ENCODE assay signal across 30 cellular contexts in genomic region chr4:34293459-34293858, GRCh38.
DNase-seq lines count a peak whose midpoint lies in the region; ATAC-seq, FAIRE-seq and TF ChIP-seq lines count a peak whose summit lies in the region.
"Had no signal": no experiment of that assay in that cellular context is flagged by ENCODE, and none has a peak within 500 bp of the region (broad histone marks: within the 10 kb centered on the region; RNA-seq: fewer than 3 reads in every experiment).

No MANE protein-coding gene starts in this region.

- no peak overlapping the region for H3K4me3 Mint-ChIP-seq in progenitor cell of endocrine pancreas (ENCODE audit: low read depth)
- H3K4me3 Mint-ChIP-seq: activated naive CD8-positive, alpha-beta T cell treated with anti-CD3 and anti-CD28 coated beads, Interleukin-2, amount 50 U/mL, for 24 hours; activated T-cell treated with anti-CD3 and anti-CD28 coated beads, Interleukin-2, amount 50 U/mL, for 72 hours; endodermal cell; H9; stimulated activated naive B cell treated with anti-CD40 and anti-IgM and Interleukin-4, amounts not matched to agents 10 μg/mL and 1 μg/mL and 100 μg/mL, for 72 hours; type B pancreatic cell had no signal

- peak; percentile 20 for FAIRE-seq in H54 (lab: Jason Lieb, UNC)
- FAIRE-seq: GM18507 had no signal

- no peak for TF ChIP-seq CTCF in progenitor cell of endocrine pancreas (IDR thresholded peaks at IDR 0.05; ENCODE audit: unreplicated experiment)

- DNase-seq in H54 (ENCODE audit: insufficient read length, low spot score) (no peak), NCI-H446 treated with DMSO at 0.1 percent for 48 hours (lab: John Stamatoyannopoulos, UW) (peak; percentile 1), amniotic epithelial cell (ENCODE audit: low read depth) (peak; percentile 6), non-pigmented ciliary epithelial cell (ENCODE audit: low read depth) (peak; percentile 10), T-helper 2 cell (no peak), NCI-H526 (lab: John Stamatoyannopoulos, UW) (no peak), progenitor cell of endocrine pancreas (ENCODE audit: low spot score, unreplicated experiment) (no peak)
- DNase-seq: activated CD4-positive, alpha-beta T cell treated with anti-CD3 and anti-CD28 coated beads, Interleukin-2, amount 50 U/mL, for 4 hours; activated naive CD8-positive, alpha-beta T cell treated with anti-CD3 and anti-CD28 coated beads, Interleukin-2, amount 50 U/mL, for 24 hours; activated T-cell treated with anti-CD3 and anti-CD28 coated beads, Interleukin-2, amount 50 U/mL, for 72 hours; body of pancreas; COR-L47; dermis blood vessel endothelial cell; DMS79; endodermal cell; H9; KG1; NCI-H1436 treated with DMSO at 0.1 percent for 48 hours; NCI-H2081 treated with DMSO at 0.1 percent for 48 hours; NCI-H345; NCI-H82; occipital lobe; RPMI8226; stimulated activated naive B cell treated with anti-CD40 and anti-IgM and Interleukin-4, amounts not matched to agents 10 μg/mL and 1 μg/mL and 100 μg/mL, for 72 hours; substantia nigra; T-helper 1 cell had no signal

- H3K27me3 Mint-ChIP-seq in progenitor cell of endocrine pancreas: no peaks in the 10 kb centered on the region
- H3K27me3 Mint-ChIP-seq: activated naive CD8-positive, alpha-beta T cell treated with anti-CD3 and anti-CD28 coated beads, Interleukin-2, amount 50 U/mL, for 24 hours; stimulated activated naive B cell treated with anti-CD40 and anti-IgM and Interleukin-4, amounts not matched to agents 10 μg/mL and 1 μg/mL and 100 μg/mL, for 72 hours; type B pancreatic cell had no signal

- TF ChIP-seq POLR2A in H54 (IDR thresholded peaks at IDR 0.05; ENCODE audit: low read depth, low read length): no peak

- no peak for ATAC-seq in activated CD4-positive, CD25-positive, alpha-beta regulatory T cell treated with anti-CD3 and anti-CD28 coated beads, Interleukin-2, amount 50 U/mL, for 24 hours
- ATAC-seq: activated naive CD8-positive, alpha-beta T cell treated with anti-CD3 and anti-CD28 coated beads, Interleukin-2, amount 50 U/mL, for 24 hours; activated T-cell treated with anti-CD3 and anti-CD28 coated beads, Interleukin-2, amount 50 U/mL, for 72 hours; body of pancreas; esophagus mucosa; stimulated activated naive B cell treated with anti-CD40 and anti-IgM and Interleukin-4, amounts not matched to agents 10 μg/mL and 1 μg/mL and 100 μg/mL, for 72 hours had no signal

- H3K27ac Mint-ChIP-seq in progenitor cell of endocrine pancreas: no peak overlapping the region
- H3K27ac Mint-ChIP-seq: activated naive CD8-positive, alpha-beta T cell treated with anti-CD3 and anti-CD28 coated beads, Interleukin-2, amount 50 U/mL, for 24 hours; activated T-cell treated with anti-CD3 and anti-CD28 coated beads, Interleukin-2, amount 50 U/mL, for 72 hours; endodermal cell; H9; stimulated activated naive B cell treated with anti-CD40 and anti-IgM and Interleukin-4, amounts not matched to agents 10 μg/mL and 1 μg/mL and 100 μg/mL, for 72 hours; type B pancreatic cell had no signal

- H3K36me3 Mint-ChIP-seq in progenitor cell of endocrine pancreas (ENCODE audit: insufficient read depth): no peaks in the 10 kb centered on the region
- H3K36me3 Mint-ChIP-seq: stimulated activated naive B cell treated with anti-CD40 and anti-IgM and Interleukin-4, amounts not matched to agents 10 μg/mL and 1 μg/mL and 100 μg/mL, for 72 hours; type B pancreatic cell had no signal

- H3K4me1 Mint-ChIP-seq in progenitor cell of endocrine pancreas (ENCODE audit: low read depth): no peaks in the 10 kb centered on the region
- H3K4me1 Mint-ChIP-seq: activated naive CD8-positive, alpha-beta T cell treated with anti-CD3 and anti-CD28 coated beads, Interleukin-2, amount 50 U/mL, for 24 hours; endodermal cell; stimulated activated naive B cell treated with anti-CD40 and anti-IgM and Interleukin-4, amounts not matched to agents 10 μg/mL and 1 μg/mL and 100 μg/mL, for 72 hours had no signal

- no peaks in the 10 kb centered on the region for H3K9me3 Mint-ChIP-seq in progenitor cell of endocrine pancreas (ENCODE audit: low read depth)
- H3K9me3 Mint-ChIP-seq: endodermal cell, H9, type B pancreatic cell had no signal

Comparison
In these comparisons a context has a peak if more than half of its experiments do, and no peak if none do; other contexts are left out.
1. DNase-seq: peak in NCI-H446 treated with DMSO at 0.1 percent for 48 hours (single experiment), amniotic epithelial cell (single experiment) and non-pigmented ciliary epithelial cell (single experiment); none in H54 (single experiment), T-helper 2 cell (0 of 5), NCI-H526 (0 of 2) and progenitor cell of endocrine pancreas (single experiment).